Comparison of ENCODE assay signal across 30 cellular contexts in the genomic region with DNA sequence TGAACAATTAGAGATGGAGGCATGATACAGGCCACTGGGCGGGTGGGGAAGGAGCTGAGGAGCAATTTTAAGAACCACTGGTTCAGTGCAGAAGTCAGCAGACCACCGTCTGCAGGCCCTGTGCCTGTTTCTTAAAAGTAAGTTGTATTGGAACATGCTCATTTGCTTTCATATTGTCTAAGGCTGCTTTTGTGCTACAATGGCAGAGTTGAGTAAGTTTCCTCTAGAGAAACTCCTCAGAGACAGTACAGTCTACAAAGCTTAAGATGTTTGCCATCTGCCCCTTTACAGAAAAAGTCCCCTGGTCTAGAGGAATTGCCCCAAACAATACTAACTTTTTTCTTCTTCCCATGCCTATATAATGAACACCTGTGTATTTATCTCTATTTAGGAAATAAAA.
"Had no signal": no experiment of that assay in that cellular context is flagged by ENCODE, and none has a peak within 500 bp of the region (broad histone marks: within the 10 kb centered on the region; RNA-seq: fewer than 3 reads in every experiment).

No MANE protein-coding gene starts in this region.

- DNase-seq: hypothalamus; immature natural killer cell; kidney; left colon; left lung; lower lobe of right lung; mammary epithelial cell; mesenchymal stem cell; naive B cell; natural killer cell; nephron progenitor cell; ovary; retina; right cardiac atrium; stimulated activated CD4-positive, alpha-beta T cell treated with anti-CD3 and anti-CD28 coated beads, Interleukin-12 subunit alpha, Interleukin-12 subunit beta, amount 100 ng/mL, for 4 hours; stimulated activated CD4-positive, alpha-beta T cell treated with anti-CD3 and anti-CD28 coated beads, Interleukin-15, amount 100 ng/mL, for 24 hours; stimulated activated CD4-positive, alpha-beta T cell treated with anti-CD3 and anti-CD28 coated beads, Interleukin-2, amount 100 ng/mL, for 24 hours; stimulated activated CD4-positive, alpha-beta T cell treated with anti-CD3 and anti-CD28 coated beads, Interleukin-4, amount 100 ng/mL, for 1 hour; stimulated activated naive CD4-positive, alpha-beta T cell treated with Interleukin-2 at 50 U/mL for 16 hours; stimulated activated naive CD8-positive, alpha-beta T cell treated with anti-CD3 and anti-CD28 coated beads, Interleukin-15, amount 100 ng/mL, for 72 hours; substantia nigra; testis; thyroid gland; transverse colon; upper lobe of left lung had no signal

- FAIRE-seq: islet of Langerhans, kidney had no signal

- H3K4me1 ChIP-seq: lower lobe of right lung, testis, transverse colon, upper lobe of left lung had no signal

- H2AFZ ChIP-seq: neural progenitor cell had no signal

- H3K4me3 ChIP-seq: left lung, lower lobe of right lung, neural progenitor cell, ovary, skin epidermis, testis, thyroid gland, transverse colon, upper lobe of left lung, vagina had no signal

- H3K36me3 ChIP-seq: left lung, neural progenitor cell, ovary, thyroid gland, transverse colon, upper lobe of left lung, vagina had no signal

- ATAC-seq: left colon; left lung; lower lobe of right lung; natural killer cell; right cardiac atrium; sciatic nerve; stimulated activated naive CD8-positive, alpha-beta T cell treated with anti-CD3 and anti-CD28 coated beads, Interleukin-15, amount 100 ng/mL, for 72 hours had no signal

- H3K9ac ChIP-seq: neural progenitor cell had no signal

- H3K9me3 ChIP-seq: left lung, lower lobe of right lung, ovary, testis, thyroid gland, transverse colon, upper lobe of left lung, vagina had no signal

- H3K4me2 ChIP-seq: neural progenitor cell had no signal

- H3K27ac ChIP-seq: left lung, lower lobe of right lung, neural progenitor cell, ovary, skin epidermis, testis, thyroid gland, transverse colon, upper lobe of left lung, vagina had no signal

- H3K27me3 ChIP-seq: left lung, neural progenitor cell, ovary, testis, thyroid gland, transverse colon, upper lobe of left lung, vagina had no signal
